In genomic region chr19:40445945-40446784, GRCh38 we compare ENCODE assay signal across 1 cellular context.
TF ChIP-seq lines count a peak whose summit lies in the region.

No MANE protein-coding gene starts in this region.

TF ChIP-seq in GM23338, 12 proteins besides CTCF, POLR2A, EP300 and RAD21 (continued from another document):
- no peak for TF ChIP-seq ZNF462 (CRISPR knock-in tag; IDR thresholded peaks at IDR 0.05)
- no peak for TF ChIP-seq POLR2AphosphoS5 (IDR thresholded peaks at IDR 0.05; ENCODE audit: low read depth)
- no peak for TF ChIP-seq STAT1 (IDR thresholded peaks at IDR 0.05; ENCODE audit: unreplicated experiment)
- TF ChIP-seq EZH2 (IDR thresholded peaks at IDR 0.05; ENCODE audit: low read depth, unreplicated experiment) = no peak
- no peak for TF ChIP-seq JUNB (IDR thresholded peaks at IDR 0.05; ENCODE audit: unreplicated experiment)
- no peak for TF ChIP-seq NANOG (IDR thresholded peaks at IDR 0.05; ENCODE audit: borderline replicate concordance)
TF ChIP-seq in GM23338: peak in this region for 0.
